Comparison of ENCODE assay signal across 8 cellular contexts in the genomic region with DNA sequence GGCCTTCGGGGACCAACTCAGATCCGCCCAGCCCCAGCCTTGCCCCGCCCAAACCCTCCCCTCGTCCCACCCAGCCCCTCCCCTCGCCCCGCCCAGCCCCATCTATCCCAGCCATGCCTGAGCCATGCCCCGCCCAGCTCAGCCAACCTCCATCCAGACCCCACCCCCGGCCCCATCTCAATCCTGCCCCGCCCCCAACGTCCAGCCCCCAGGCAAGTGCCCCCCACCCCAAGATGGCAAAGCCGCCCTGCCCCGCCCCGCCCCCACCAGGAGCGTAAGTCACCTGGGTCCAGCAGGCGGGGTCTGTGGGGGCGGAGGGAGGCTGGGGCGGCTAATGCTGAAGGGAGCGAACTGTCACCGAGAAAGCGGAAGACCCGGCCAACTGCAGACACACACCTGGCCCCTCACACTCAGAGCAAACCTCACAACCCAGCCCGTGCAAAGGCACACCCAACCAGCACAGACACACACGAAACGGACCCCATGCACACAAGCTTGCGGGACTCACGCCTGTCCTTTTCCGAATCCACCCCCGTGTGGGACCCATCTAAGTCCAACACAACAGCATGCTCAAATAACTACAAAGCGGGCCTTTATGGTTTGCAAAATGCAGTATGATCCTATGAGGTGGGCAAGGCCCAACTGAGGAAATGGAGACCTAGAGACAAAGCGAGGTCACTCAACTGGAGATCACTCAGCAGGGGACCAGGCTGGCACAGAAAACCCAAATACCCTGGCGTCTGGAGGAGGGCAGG. TPM values are rescaled to one million over a fixed set of nuclear protein-coding genes. Genes with fewer than 3 reads are reported as not detected.
DNase-seq lines count a peak whose midpoint lies in the region; ATAC-seq, FAIRE-seq and TF ChIP-seq lines count a peak whose summit lies in the region.

No MANE protein-coding gene starts in this region.

- DNase-seq in CD4-positive, alpha-beta T cell = peak; percentile 46 to 79 (median 62)
- DNase-seq in NCI-H2029 treated with DMSO at 0.1 percent for 48 hours (lab: John Stamatoyannopoulos, UW) = peak; percentile 8
- DNase-seq in activated T-helper 1 cell treated with Interleukin-2 at 50 U/mL for 16 hours (ENCODE audit: low read depth) = peak; percentile 47
- DNase-seq in fibroblast of mammary gland (ENCODE audit: low read depth) = peak; percentile 25
- DNase-seq in pancreas = peak in 4 of 6 donors; percentile 15 to 78 (median 58)
- no peak for DNase-seq in globus pallidus (ENCODE audit: low spot score)

- no peak for FAIRE-seq in pancreas (lab: Jason Lieb, UNC)

- POLR2A ChIA-PET in CD4-positive, alpha-beta T cell (lab: Charles Lee) = interaction anchor here (1.9 to 16.7 kb wide), 2 partner anchors 13 to 136 kb away, joined by 5 to 223 read pairs; a partner anchor contains a TSS

- H3K9me3 Mint-ChIP-seq in CD4-positive, alpha-beta T cell = no peaks in the 10 kb centered on the region

- no peaks in the 10 kb centered on the region for H3K36me3 ChIP-seq in pancreas

- H3K36me3 Mint-ChIP-seq in CD4-positive, alpha-beta T cell (ENCODE audit: low read depth) = peaks cover 9% of the 10 kb centered on the region

- TF ChIP-seq CTCF in CD4-positive, alpha-beta T cell (IDR thresholded peaks at IDR 0.05) = no peak
- no peak for TF ChIP-seq CTCF in fibroblast of mammary gland (conservative IDR thresholded peaks at IDR 0.05; ENCODE audit: control insufficient read depth, insufficient read depth, low read depth, low read length)
- no peak for TF ChIP-seq CTCF in pancreas (IDR thresholded peaks at IDR 0.05)

- CTCF ChIA-PET in CD4-positive, alpha-beta T cell (lab: Charles Lee) = interaction anchor here (2.5 to 5.3 kb wide), 2 partner anchors 11 kb away, joined by 10 to 24 read pairs; a partner anchor contains a TSS

- H3K4me1 ChIP-seq in pancreas = peaks cover 0 to 8% (median 0%) of the 10 kb centered on the region in 3 donors

- peak; percentile 13 for ATAC-seq in CD4-positive, alpha-beta T cell (ENCODE audit: poor library complexity)
- ATAC-seq in GM21723 (IDR thresholded peaks at IDR 0.05; ENCODE audit: unreplicated experiment) (peak; percentile 29), pancreas (peak in 2 of 4 donors; percentile 3 to 6), GM18861 (IDR thresholded peaks at IDR 0.05; ENCODE audit: unreplicated experiment) (no peak)

- H3K4me3 Mint-ChIP-seq in CD4-positive, alpha-beta T cell = peak overlapping the region; percentile 94

- peak overlapping the region; percentile 76 for H3K27ac ChIP-seq in CD4-positive, alpha-beta T cell (ENCODE audit: low read depth, low read length)
- peak overlapping the region; percentile 13 to 60 (median 34) for H3K27ac ChIP-seq in pancreas

- H3K4me1 Mint-ChIP-seq in CD4-positive, alpha-beta T cell (ENCODE audit: low read depth) = peaks cover 48% of the 10 kb centered on the region

- peak overlapping the region; percentile 99 for H3K27ac Mint-ChIP-seq in CD4-positive, alpha-beta T cell

- intact Hi-C loops in CD4-positive, alpha-beta T cell (cut with DNase I, micrococcal nuclease) = loop anchor here (1.0 to 10.0 kb wide), 7 partner anchors 10 to 675 kb away; a partner anchor contains a TSS
- intact Hi-C loops in pancreas (cut with DNase I) = loop anchor here in 1 of 3 donors (10.0 kb wide), 1 partner anchor 185 kb away; no protein-coding TSS in a partner anchor

- H3K27me3 ChIP-seq in CD4-positive, alpha-beta T cell (ENCODE audit: control insufficient read depth, insufficient read depth, low read length) = no peaks in the 10 kb centered on the region
- H3K27me3 ChIP-seq in pancreas = no peaks in the 10 kb centered on the region

- 35 to 39% methylated on average over 20 to 31 of the region's 31 CpGs for WGBS in pancreas, 2 donors

- H3K27me3 Mint-ChIP-seq in CD4-positive, alpha-beta T cell = peaks cover 5% of the 10 kb centered on the region

- H3K4me3 ChIP-seq in fibroblast of mammary gland (ENCODE audit: control insufficient read depth, low read depth, low read length) = peak overlapping the region; percentile 44
- peak overlapping the region in 2 of 4 donors; percentile 45 to 56 for H3K4me3 ChIP-seq in pancreas

- no peaks in the 10 kb centered on the region for H3K9me3 ChIP-seq in CD4-positive, alpha-beta T cell (ENCODE audit: control insufficient read depth, low read length)
- H3K9me3 ChIP-seq in pancreas = no peaks in the 10 kb centered on the region

RNA-seq across cellular contexts. Expression of a gene that starts 11.5 kb away (rescaled TPM):
- 100 to 1,000 TPM; 395 to 416 TPM for total RNA-seq in CD4-positive, alpha-beta T cell
- 10 to 100 TPM; 29.3 to 57.3 (median 32.2) TPM for total RNA-seq in pancreas
- 10 to 100 TPM; 29.8 to 47.2 TPM for polyA plus RNA-seq in pancreas

RNA-seq across cellular contexts. Expression of a gene that starts 13.9 kb away (rescaled TPM):
- total RNA-seq in CD4-positive, alpha-beta T cell = 1 to 10 TPM in 1 of 2 experiments, under 1 TPM in 1; 0.77 to 1.6 TPM
- total RNA-seq in pancreas = 1 to 10 TPM in 4 of 6 donors, under 1 TPM in 2; 0.67 to 2.2 (median 1.2) TPM
- polyA plus RNA-seq in pancreas = 1 to 10 TPM; 1.8 to 3.0 TPM

RNA-seq across cellular contexts. Expression of a gene that starts 46.5 kb away (rescaled TPM):
- 10 to 100 TPM; 15.5 to 15.8 TPM for total RNA-seq in CD4-positive, alpha-beta T cell
- total RNA-seq in pancreas = 10 to 100 TPM; 13.2 to 23.3 (median 20.1) TPM
- polyA plus RNA-seq in pancreas = 10 to 100 TPM; 16.2 to 17.0 TPM

RNA-seq across cellular contexts. Expression of a gene that starts 53.8 kb away (rescaled TPM):
- not detected for total RNA-seq in CD4-positive, alpha-beta T cell
- total RNA-seq in pancreas = not detected
- polyA plus RNA-seq in pancreas = not detected

Comparison
In these comparisons a context has a peak if more than half of its experiments do, and no peak if none do; other contexts are left out.
1. RNA of a gene that starts 11.5 kb away (total RNA-seq): 395 to 416 TPM in CD4-positive, alpha-beta T cell; 29.3 to 57.3 TPM in pancreas; every median in the first group is over 4 times any median in the second.